Comparison of ENCODE assay signal across 8 cellular contexts in genomic region chr3:186109897-186110803, GRCh38. TPM values are rescaled to one million over a fixed set of nuclear protein-coding genes. Genes with fewer than 3 reads are reported as not detected.
A peak's percentile ranks its signal among the peaks of the same experiment; 100 is the strongest.
DNase-seq lines count a peak whose midpoint lies in the region; ATAC-seq and TF ChIP-seq lines count a peak whose summit lies in the region.

No MANE protein-coding gene starts in this region.

- no peak for ATAC-seq in HG03039 (IDR thresholded peaks at IDR 0.05; ENCODE audit: unreplicated experiment)
- ATAC-seq in GM21423 (IDR thresholded peaks at IDR 0.05; ENCODE audit: unreplicated experiment) = no peak

- H3K4me3 Mint-ChIP-seq in osteocyte (ENCODE audit: unreplicated experiment) = peak overlapping the region; percentile 90

- no peaks in the 10 kb centered on the region for H3K36me3 ChIP-seq in WERI-Rb-1

- peaks cover 40% of the 10 kb centered on the region for H3K4me1 Mint-ChIP-seq in osteocyte (ENCODE audit: unreplicated experiment)

- H3K27me3 ChIP-seq in WERI-Rb-1 (ENCODE audit: insufficient read depth, low read depth, severe bottlenecking) = peaks cover 23% of the 10 kb centered on the region

- H3K9me3 ChIP-seq in WERI-Rb-1 (ENCODE audit: severe bottlenecking) = no peaks in the 10 kb centered on the region

- peak; percentile 11 for DNase-seq in stimulated activated CD4-positive, alpha-beta T cell treated with anti-CD3 and anti-CD28 coated beads, Interleukin-15, amount 100 ng/mL, for 24 hours
- DNase-seq in stimulated activated CD4-positive, alpha-beta T cell treated with anti-CD3 and anti-CD28 coated beads, Interleukin-4, amount 100 ng/mL, for 24 hours = no peak
- DNase-seq in WERI-Rb-1 (peak; percentile 30), fibroblast of mammary gland (ENCODE audit: low read depth) (peak; percentile 34), osteocyte (ENCODE audit: extremely low spot score, unreplicated experiment) (no peak), NCI-H446 (lab: John Stamatoyannopoulos, UW) (no peak)

- TF ChIP-seq CTCF in WERI-Rb-1 (IDR thresholded peaks at IDR 0.05; ENCODE audit: low read depth, low read length) (no peak), fibroblast of mammary gland (conservative IDR thresholded peaks at IDR 0.05; ENCODE audit: control insufficient read depth, insufficient read depth, low read depth, low read length) (no peak), osteocyte (IDR thresholded peaks at IDR 0.05) (no peak)

- H3K4me3 ChIP-seq in WERI-Rb-1 (ENCODE audit: low read depth, low read length) = peak overlapping the region; percentile 81
- peak overlapping the region; percentile 67 for H3K4me3 ChIP-seq in fibroblast of mammary gland (ENCODE audit: control insufficient read depth, low read depth, low read length)

- H3K27ac Mint-ChIP-seq in osteocyte (ENCODE audit: unreplicated experiment) = peak overlapping the region; percentile 99

- H3K27me3 Mint-ChIP-seq in osteocyte (ENCODE audit: unreplicated experiment) = peaks cover 13% of the 10 kb centered on the region

- no peak overlapping the region for H3K27ac ChIP-seq in WERI-Rb-1

- H3K36me3 Mint-ChIP-seq in osteocyte (ENCODE audit: unreplicated experiment) = no peaks in the 10 kb centered on the region

- no peaks in the 10 kb centered on the region for H3K9me3 Mint-ChIP-seq in osteocyte (ENCODE audit: unreplicated experiment)

RNA-seq across cellular contexts. Expression of gene ETV5, which starts 1.3 kb away (rescaled TPM):
- total RNA-seq in osteocyte = 58.4 and 63.6 TPM in 2 replicates

Comparison
In these comparisons a context has a peak if more than half of its experiments do, and no peak if none do; other contexts are left out.
1. DNase-seq: peak in stimulated activated CD4-positive, alpha-beta T cell treated with anti-CD3 and anti-CD28 coated beads, Interleukin-15, amount 100 ng/mL, for 24 hours (single experiment), WERI-Rb-1 (single experiment) and fibroblast of mammary gland (single experiment); none in stimulated activated CD4-positive, alpha-beta T cell treated with anti-CD3 and anti-CD28 coated beads, Interleukin-4, amount 100 ng/mL, for 24 hours (single experiment), osteocyte (single experiment) and NCI-H446 (0 of 2).